ENCODE assay signal across 8 cellular contexts in genomic region chr10:132452651-132453469, GRCh38. TPM values are rescaled to one million over a fixed set of nuclear protein-coding genes. Genes with fewer than 3 reads are reported as not detected.
DNase-seq lines count a peak whose midpoint lies in the region; ATAC-seq and TF ChIP-seq lines count a peak whose summit lies in the region.

No MANE protein-coding gene starts in this region.

- no peaks in the 10 kb centered on the region for H3K9me3 ChIP-seq in CD4-positive, alpha-beta memory T cell (ENCODE audit: control insufficient read depth in 1 of 2, low read length in 2 of 2)
- H3K9me3 ChIP-seq in OCI-LY3 (ENCODE audit: insufficient read depth, low read length), result no peaks in the 10 kb centered on the region

- no peaks in the 10 kb centered on the region for H3K36me3 Mint-ChIP-seq in CD4-positive, alpha-beta memory T cell
- H3K36me3 Mint-ChIP-seq in natural killer cell, result no peaks in the 10 kb centered on the region
- H3K36me3 Mint-ChIP-seq in stimulated activated effector memory CD8-positive, alpha-beta T cell treated with anti-CD3 and anti-CD28 coated beads, Interleukin-12 subunit alpha, Interleukin-12 subunit beta, amount 100 ng/mL, for 72 hours, result no peaks in the 10 kb centered on the region

- H3K27ac Mint-ChIP-seq in CD4-positive, alpha-beta memory T cell, result peak overlapping the region; percentile 83 to 98 (median 95)
- H3K27ac Mint-ChIP-seq in natural killer cell, result peak overlapping the region; percentile 54 to 89
- peak overlapping the region; percentile 48 for H3K27ac Mint-ChIP-seq in stimulated activated effector memory CD8-positive, alpha-beta T cell treated with anti-CD3 and anti-CD28 coated beads, Interleukin-12 subunit alpha, Interleukin-12 subunit beta, amount 100 ng/mL, for 72 hours

- no peaks in the 10 kb centered on the region for H3K9me3 Mint-ChIP-seq in CD4-positive, alpha-beta memory T cell
- no peaks in the 10 kb centered on the region for H3K9me3 Mint-ChIP-seq in natural killer cell
- H3K9me3 Mint-ChIP-seq in stimulated activated effector memory CD8-positive, alpha-beta T cell treated with anti-CD3 and anti-CD28 coated beads, Interleukin-12 subunit alpha, Interleukin-12 subunit beta, amount 100 ng/mL, for 72 hours, result no peaks in the 10 kb centered on the region

- no peaks in the 10 kb centered on the region for H3K36me3 ChIP-seq in CD4-positive, alpha-beta memory T cell (ENCODE audit: insufficient read depth, low read length)
- H3K36me3 ChIP-seq in OCI-LY3 (replicated peaks; ENCODE audit: low read depth, low read length), result no peaks in the 10 kb centered on the region

- peak overlapping the region; percentile 92 for H3K4me2 ChIP-seq in OCI-LY3 (ENCODE audit: low read length)

- no peaks in the 10 kb centered on the region for H3K27me3 Mint-ChIP-seq in CD4-positive, alpha-beta memory T cell
- no peaks in the 10 kb centered on the region for H3K27me3 Mint-ChIP-seq in natural killer cell (ENCODE audit: low read depth in 2 of 2)

- H3K4me3 ChIP-seq in CD4-positive, alpha-beta memory T cell (ENCODE audit: low read length in 2 of 2), result peak overlapping the region in 1 of 2 donors; percentile 32
- H3K4me3 ChIP-seq in OCI-LY3 (ENCODE audit: low read length), result peak overlapping the region; percentile 77

- H3K4me1 ChIP-seq in CD4-positive, alpha-beta memory T cell (ENCODE audit: insufficient read depth, low read length), result peaks cover 31% of the 10 kb centered on the region
- H3K4me1 ChIP-seq in OCI-LY3 (ENCODE audit: low read length), result peaks cover 45% of the 10 kb centered on the region

- peak overlapping the region; percentile 77 for H2AFZ ChIP-seq in OCI-LY3 (ENCODE audit: low read depth, low read length)

- CTCF ChIA-PET in CD4-positive, alpha-beta memory T cell (lab: Charles Lee; ENCODE audit: partially characterized antibody), result interaction anchor here (1.0 to 2.5 kb wide), 5 partner anchors 55 to 183 kb away, joined by 3 to 7 read pairs (median 4); no protein-coding TSS in a partner anchor

- H3K4me3 Mint-ChIP-seq in CD4-positive, alpha-beta memory T cell, result peak overlapping the region in 6 of 8 donors; percentile 45 to 79 (median 56)
- H3K4me3 Mint-ChIP-seq in natural killer cell, result peak overlapping the region; percentile 55
- H3K4me3 Mint-ChIP-seq in stimulated activated effector memory CD8-positive, alpha-beta T cell treated with anti-CD3 and anti-CD28 coated beads, Interleukin-12 subunit alpha, Interleukin-12 subunit beta, amount 100 ng/mL, for 72 hours, result peak overlapping the region; percentile 14

- TF ChIP-seq CTCF in OCI-LY3 (IDR thresholded peaks at IDR 0.05; ENCODE audit: low read depth, low read length) (peak; percentile 71), natural killer cell (IDR thresholded peaks at IDR 0.05) (peak; percentile 96)

- H4K20me1 ChIP-seq in OCI-LY3 (ENCODE audit: insufficient read depth, low read length), result no peaks in the 10 kb centered on the region

- DNase-seq in CD4-positive, alpha-beta memory T cell, result peak; percentile 91 to 92 (median 91)
- peak; percentile 86 for DNase-seq in activated T-cell treated with anti-CD3 and anti-CD28 coated beads for 4 hours
- DNase-seq in natural killer cell, result peak; percentile 91
- peak; percentile 94 to 96 for DNase-seq in stimulated activated effector memory CD8-positive, alpha-beta T cell treated with anti-CD3 and anti-CD28 coated beads, Interleukin-12 subunit alpha, Interleukin-12 subunit beta, amount 100 ng/mL, for 72 hours (ENCODE audit: low spot score in 2 of 2)

- H3K27me3 ChIP-seq in CD4-positive, alpha-beta memory T cell (ENCODE audit: insufficient read depth, low read length), result no peaks in the 10 kb centered on the region
- H3K27me3 ChIP-seq in OCI-LY3 (ENCODE audit: low read depth, low read length), result no peaks in the 10 kb centered on the region

- POLR2A ChIA-PET in CD4-positive, alpha-beta memory T cell (lab: Charles Lee; ENCODE audit: partially characterized antibody), result interaction anchor here (1.0 to 1.6 kb wide), 3 partner anchors 19 to 63 kb away, joined by 3 to 5 read pairs (median 4); partner anchors contain the start of gene PWWP2B

- ATAC-seq in GM19397 (IDR thresholded peaks at IDR 0.05; ENCODE audit: unreplicated experiment) (peak; percentile 78), HG03520 (IDR thresholded peaks at IDR 0.05; ENCODE audit: unreplicated experiment) (peak; percentile 81), esophagus mucosa (peak; percentile 74), natural killer cell (peak; percentile 84 to 93 (median 88))
- peak; percentile 82 for ATAC-seq in stimulated activated effector memory CD8-positive, alpha-beta T cell treated with anti-CD3 and anti-CD28 coated beads, Interleukin-12 subunit alpha, Interleukin-12 subunit beta, amount 100 ng/mL, for 72 hours

- H3K27ac ChIP-seq in CD4-positive, alpha-beta memory T cell (ENCODE audit: low read depth, low read length), result peak overlapping the region; percentile 86
- peak overlapping the region; percentile 61 for H3K27ac ChIP-seq in OCI-LY3 (ENCODE audit: low read length)

- peaks cover 6 to 37% (median 15%) of the 10 kb centered on the region in 4 donors for H3K4me1 Mint-ChIP-seq in CD4-positive, alpha-beta memory T cell
- peaks cover 4 to 37% of the 10 kb centered on the region in 2 donors for H3K4me1 Mint-ChIP-seq in natural killer cell
- peaks cover 11% of the 10 kb centered on the region for H3K4me1 Mint-ChIP-seq in stimulated activated effector memory CD8-positive, alpha-beta T cell treated with anti-CD3 and anti-CD28 coated beads, Interleukin-12 subunit alpha, Interleukin-12 subunit beta, amount 100 ng/mL, for 72 hours

- no peaks in the 10 kb centered on the region for H3K79me2 ChIP-seq in OCI-LY3 (ENCODE audit: low read length)

- H3K9ac ChIP-seq in OCI-LY3 (ENCODE audit: low read length), result peak overlapping the region; percentile 68

- intact Hi-C loops in CD4-positive, alpha-beta memory T cell (cut with micrococcal nuclease), result loop anchor here (1.0 to 5.0 kb wide), 6 partner anchors 65 to 551 kb away; partner anchors contain the start of genes INPP5A, LRRC27 and PPP2R2D
- intact Hi-C loops in natural killer cell (cut with micrococcal nuclease), result loop anchor here (1.0 to 10.0 kb wide), 3 partner anchors 67 to 288 kb away; no protein-coding TSS in a partner anchor

RNA-seq across cellular contexts. Expression of gene PWWP2B, which starts 55.9 kb away (rescaled TPM):
- total RNA-seq in CD4-positive, alpha-beta memory T cell, result 1 to 10 TPM; 9.4 to 9.9 TPM
- polyA plus RNA-seq in CD4-positive, alpha-beta memory T cell, result 1 to 10 TPM in 1 of 2 donors, under 1 TPM in 1; 0.92 to 3.2 TPM
- total RNA-seq in esophagus mucosa (14.6 TPM), natural killer cell (10 to 100 TPM; 23.7 to 29.5 (median 24.4) TPM)
